ENCODE assay signal across 2 cellular contexts in the genomic region with DNA sequence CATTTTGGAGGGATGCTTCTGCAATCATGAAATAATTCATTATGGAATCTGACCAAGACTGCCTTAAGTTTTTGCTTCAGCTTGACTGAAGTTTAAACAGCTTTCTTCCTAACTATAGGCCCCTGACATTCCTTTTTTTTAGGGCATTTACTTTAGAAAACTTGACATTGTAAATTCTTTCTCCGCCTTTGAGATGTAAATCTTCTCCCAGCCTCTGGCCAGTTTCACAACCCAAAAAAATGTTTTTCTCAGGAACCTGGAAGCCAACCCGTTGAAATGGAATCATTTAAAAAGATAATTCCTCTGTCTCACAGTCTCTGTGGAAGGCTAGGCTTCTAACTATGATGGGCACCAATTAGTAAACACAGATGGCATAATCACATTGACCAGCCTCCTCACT.
TF ChIP-seq lines count a peak whose summit lies in the region.

No MANE protein-coding gene starts in this region.

TF ChIP-seq in WTC11, 78 proteins besides CTCF, POLR2A, EP300 and RAD21:
- TF ChIP-seq, protein P1, sequence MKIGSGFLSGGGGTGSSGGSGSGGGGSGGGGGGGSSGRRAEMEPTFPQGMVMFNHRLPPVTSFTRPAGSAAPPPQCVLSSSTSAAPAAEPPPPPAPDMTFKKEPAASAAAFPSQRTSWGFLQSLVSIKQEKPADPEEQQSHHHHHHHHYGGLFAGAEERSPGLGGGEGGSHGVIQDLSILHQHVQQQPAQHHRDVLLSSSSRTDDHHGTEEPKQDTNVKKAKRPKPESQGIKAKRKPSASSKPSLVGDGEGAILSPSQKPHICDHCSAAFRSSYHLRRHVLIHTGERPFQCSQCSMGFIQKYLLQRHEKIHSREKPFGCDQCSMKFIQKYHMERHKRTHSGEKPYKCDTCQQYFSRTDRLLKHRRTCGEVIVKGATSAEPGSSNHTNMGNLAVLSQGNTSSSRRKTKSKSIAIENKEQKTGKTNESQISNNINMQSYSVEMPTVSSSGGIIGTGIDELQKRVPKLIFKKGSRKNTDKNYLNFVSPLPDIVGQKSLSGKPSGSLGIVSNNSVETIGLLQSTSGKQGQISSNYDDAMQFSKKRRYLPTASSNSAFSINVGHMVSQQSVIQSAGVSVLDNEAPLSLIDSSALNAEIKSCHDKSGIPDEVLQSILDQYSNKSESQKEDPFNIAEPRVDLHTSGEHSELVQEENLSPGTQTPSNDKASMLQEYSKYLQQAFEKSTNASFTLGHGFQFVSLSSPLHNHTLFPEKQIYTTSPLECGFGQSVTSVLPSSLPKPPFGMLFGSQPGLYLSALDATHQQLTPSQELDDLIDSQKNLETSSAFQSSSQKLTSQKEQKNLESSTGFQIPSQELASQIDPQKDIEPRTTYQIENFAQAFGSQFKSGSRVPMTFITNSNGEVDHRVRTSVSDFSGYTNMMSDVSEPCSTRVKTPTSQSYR (CRISPR knock-in tag; IDR thresholded peaks at IDR 0.05), result no peak

TF ChIP-seq in HepG2, 621 proteins besides CTCF, POLR2A, EP300 and RAD21:
- TF ChIP-seq SP2 (CRISPR knock-in tag; IDR thresholded peaks at IDR 0.05), result no peak
- no peak for TF ChIP-seq GATAD1 (CRISPR knock-in tag; IDR thresholded peaks at IDR 0.05)
- TF ChIP-seq NFIB (CRISPR knock-in tag; IDR thresholded peaks at IDR 0.05; ENCODE audit: borderline replicate concordance), result no peak
- TF ChIP-seq, protein P2, sequence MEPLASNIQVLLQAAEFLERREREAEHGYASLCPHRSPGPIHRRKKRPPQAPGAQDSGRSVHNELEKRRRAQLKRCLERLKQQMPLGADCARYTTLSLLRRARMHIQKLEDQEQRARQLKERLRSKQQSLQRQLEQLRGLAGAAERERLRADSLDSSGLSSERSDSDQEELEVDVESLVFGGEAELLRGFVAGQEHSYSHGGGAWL (CRISPR knock-in tag; IDR thresholded peaks at IDR 0.05), result no peak
- TF ChIP-seq, protein P3, sequence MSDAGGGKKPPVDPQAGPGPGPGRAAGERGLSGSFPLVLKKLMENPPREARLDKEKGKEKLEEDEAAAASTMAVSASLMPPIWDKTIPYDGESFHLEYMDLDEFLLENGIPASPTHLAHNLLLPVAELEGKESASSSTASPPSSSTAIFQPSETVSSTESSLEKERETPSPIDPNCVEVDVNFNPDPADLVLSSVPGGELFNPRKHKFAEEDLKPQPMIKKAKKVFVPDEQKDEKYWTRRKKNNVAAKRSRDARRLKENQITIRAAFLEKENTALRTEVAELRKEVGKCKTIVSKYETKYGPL (CRISPR knock-in tag; IDR thresholded peaks at IDR 0.05), result no peak
- TF ChIP-seq, protein P4, sequence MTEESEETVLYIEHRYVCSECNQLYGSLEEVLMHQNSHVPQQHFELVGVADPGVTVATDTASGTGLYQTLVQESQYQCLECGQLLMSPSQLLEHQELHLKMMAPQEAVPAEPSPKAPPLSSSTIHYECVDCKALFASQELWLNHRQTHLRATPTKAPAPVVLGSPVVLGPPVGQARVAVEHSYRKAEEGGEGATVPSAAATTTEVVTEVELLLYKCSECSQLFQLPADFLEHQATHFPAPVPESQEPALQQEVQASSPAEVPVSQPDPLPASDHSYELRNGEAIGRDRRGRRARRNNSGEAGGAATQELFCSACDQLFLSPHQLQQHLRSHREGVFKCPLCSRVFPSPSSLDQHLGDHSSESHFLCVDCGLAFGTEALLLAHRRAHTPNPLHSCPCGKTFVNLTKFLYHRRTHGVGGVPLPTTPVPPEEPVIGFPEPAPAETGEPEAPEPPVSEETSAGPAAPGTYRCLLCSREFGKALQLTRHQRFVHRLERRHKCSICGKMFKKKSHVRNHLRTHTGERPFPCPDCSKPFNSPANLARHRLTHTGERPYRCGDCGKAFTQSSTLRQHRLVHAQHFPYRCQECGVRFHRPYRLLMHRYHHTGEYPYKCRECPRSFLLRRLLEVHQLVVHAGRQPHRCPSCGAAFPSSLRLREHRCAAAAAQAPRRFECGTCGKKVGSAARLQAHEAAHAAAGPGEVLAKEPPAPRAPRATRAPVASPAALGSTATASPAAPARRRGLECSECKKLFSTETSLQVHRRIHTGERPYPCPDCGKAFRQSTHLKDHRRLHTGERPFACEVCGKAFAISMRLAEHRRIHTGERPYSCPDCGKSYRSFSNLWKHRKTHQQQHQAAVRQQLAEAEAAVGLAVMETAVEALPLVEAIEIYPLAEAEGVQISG (CRISPR knock-in tag; IDR thresholded peaks at IDR 0.05), result no peak
- no peak for TF ChIP-seq ZNF136 (CRISPR knock-in tag; IDR thresholded peaks at IDR 0.05; ENCODE audit: low read depth)
- no peak for TF ChIP-seq HDAC6 (IDR thresholded peaks at IDR 0.05; ENCODE audit: low read depth, low read length)
- TF ChIP-seq FOSL2 (CRISPR knock-in tag; IDR thresholded peaks at IDR 0.05), result no peak
- TF ChIP-seq ZNF619 (CRISPR knock-in tag; IDR thresholded peaks at IDR 0.05), result no peak
- TF ChIP-seq TSC22D2 (CRISPR knock-in tag; IDR thresholded peaks at IDR 0.05; ENCODE audit: borderline replicate concordance), result no peak
- no peak for TF ChIP-seq MBNL3 (CRISPR knock-in tag; conservative IDR thresholded peaks at IDR 0.05)
- TF ChIP-seq ZEB1 (IDR thresholded peaks at IDR 0.05; ENCODE audit: insufficient replicate concordance, low read depth), result no peak
- TF ChIP-seq, protein P5, sequence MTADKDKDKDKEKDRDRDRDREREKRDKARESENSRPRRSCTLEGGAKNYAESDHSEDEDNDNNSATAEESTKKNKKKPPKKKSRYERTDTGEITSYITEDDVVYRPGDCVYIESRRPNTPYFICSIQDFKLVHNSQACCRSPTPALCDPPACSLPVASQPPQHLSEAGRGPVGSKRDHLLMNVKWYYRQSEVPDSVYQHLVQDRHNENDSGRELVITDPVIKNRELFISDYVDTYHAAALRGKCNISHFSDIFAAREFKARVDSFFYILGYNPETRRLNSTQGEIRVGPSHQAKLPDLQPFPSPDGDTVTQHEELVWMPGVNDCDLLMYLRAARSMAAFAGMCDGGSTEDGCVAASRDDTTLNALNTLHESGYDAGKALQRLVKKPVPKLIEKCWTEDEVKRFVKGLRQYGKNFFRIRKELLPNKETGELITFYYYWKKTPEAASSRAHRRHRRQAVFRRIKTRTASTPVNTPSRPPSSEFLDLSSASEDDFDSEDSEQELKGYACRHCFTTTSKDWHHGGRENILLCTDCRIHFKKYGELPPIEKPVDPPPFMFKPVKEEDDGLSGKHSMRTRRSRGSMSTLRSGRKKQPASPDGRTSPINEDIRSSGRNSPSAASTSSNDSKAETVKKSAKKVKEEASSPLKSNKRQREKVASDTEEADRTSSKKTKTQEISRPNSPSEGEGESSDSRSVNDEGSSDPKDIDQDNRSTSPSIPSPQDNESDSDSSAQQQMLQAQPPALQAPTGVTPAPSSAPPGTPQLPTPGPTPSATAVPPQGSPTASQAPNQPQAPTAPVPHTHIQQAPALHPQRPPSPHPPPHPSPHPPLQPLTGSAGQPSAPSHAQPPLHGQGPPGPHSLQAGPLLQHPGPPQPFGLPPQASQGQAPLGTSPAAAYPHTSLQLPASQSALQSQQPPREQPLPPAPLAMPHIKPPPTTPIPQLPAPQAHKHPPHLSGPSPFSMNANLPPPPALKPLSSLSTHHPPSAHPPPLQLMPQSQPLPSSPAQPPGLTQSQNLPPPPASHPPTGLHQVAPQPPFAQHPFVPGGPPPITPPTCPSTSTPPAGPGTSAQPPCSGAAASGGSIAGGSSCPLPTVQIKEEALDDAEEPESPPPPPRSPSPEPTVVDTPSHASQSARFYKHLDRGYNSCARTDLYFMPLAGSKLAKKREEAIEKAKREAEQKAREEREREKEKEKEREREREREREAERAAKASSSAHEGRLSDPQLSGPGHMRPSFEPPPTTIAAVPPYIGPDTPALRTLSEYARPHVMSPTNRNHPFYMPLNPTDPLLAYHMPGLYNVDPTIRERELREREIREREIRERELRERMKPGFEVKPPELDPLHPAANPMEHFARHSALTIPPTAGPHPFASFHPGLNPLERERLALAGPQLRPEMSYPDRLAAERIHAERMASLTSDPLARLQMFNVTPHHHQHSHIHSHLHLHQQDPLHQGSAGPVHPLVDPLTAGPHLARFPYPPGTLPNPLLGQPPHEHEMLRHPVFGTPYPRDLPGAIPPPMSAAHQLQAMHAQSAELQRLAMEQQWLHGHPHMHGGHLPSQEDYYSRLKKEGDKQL (CRISPR knock-in tag; IDR thresholded peaks at IDR 0.05; ENCODE audit: low read depth), result no peak
- TF ChIP-seq, protein P6, sequence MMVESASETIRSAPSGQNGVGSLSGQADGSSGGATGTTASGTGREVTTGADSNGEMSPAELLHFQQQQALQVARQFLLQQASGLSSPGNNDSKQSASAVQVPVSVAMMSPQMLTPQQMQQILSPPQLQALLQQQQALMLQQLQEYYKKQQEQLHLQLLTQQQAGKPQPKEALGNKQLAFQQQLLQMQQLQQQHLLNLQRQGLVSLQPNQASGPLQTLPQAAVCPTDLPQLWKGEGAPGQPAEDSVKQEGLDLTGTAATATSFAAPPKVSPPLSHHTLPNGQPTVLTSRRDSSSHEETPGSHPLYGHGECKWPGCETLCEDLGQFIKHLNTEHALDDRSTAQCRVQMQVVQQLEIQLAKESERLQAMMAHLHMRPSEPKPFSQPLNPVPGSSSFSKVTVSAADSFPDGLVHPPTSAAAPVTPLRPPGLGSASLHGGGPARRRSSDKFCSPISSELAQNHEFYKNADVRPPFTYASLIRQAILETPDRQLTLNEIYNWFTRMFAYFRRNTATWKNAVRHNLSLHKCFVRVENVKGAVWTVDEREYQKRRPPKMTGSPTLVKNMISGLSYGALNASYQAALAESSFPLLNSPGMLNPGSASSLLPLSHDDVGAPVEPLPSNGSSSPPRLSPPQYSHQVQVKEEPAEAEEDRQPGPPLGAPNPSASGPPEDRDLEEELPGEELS (CRISPR knock-in tag; IDR thresholded peaks at IDR 0.05), result no peak
- no peak for TF ChIP-seq ZNF232 (CRISPR knock-in tag; IDR thresholded peaks at IDR 0.05; ENCODE audit: borderline replicate concordance)
